In genomic region chr17:44878627-44879221, GRCh38 we compare ENCODE assay signal across 8 cellular contexts. TPM values are rescaled to one million over a fixed set of nuclear protein-coding genes. Genes with fewer than 3 reads are reported as not detected.
DNase-seq lines count a peak whose midpoint lies in the region; ATAC-seq and TF ChIP-seq lines count a peak whose summit lies in the region.

No MANE protein-coding gene starts in this region.

- DNase-seq in NCI-H1417 (lab: John Stamatoyannopoulos, UW) (peak in 2 of 3 experiments; percentile 7 to 63), NCI-H1417 treated with DMSO at 0.1 percent for 48 hours (lab: John Stamatoyannopoulos, UW) (no peak), HEK293T (ENCODE audit: extremely low spot score) (peak; percentile 51), erythroblast (lab: John Stamatoyannopoulos, UW) (peak; percentile 37 to 57), psoas muscle (no peak)

- H3K36me3 ChIP-seq in psoas muscle (ENCODE audit: insufficient read depth in 1 of 2, low read depth in 1 of 2): peaks cover 24 to 96% of the 10 kb centered on the region in 2 donors

- no peak for TF ChIP-seq POLR2A in erythroblast (IDR thresholded peaks at IDR 0.05; ENCODE audit: low read length)

- H3K27ac ChIP-seq in psoas muscle: no peak overlapping the region

- POLR2A ChIA-PET in HEK293T (lab: Yijun Ruan, JAX): interaction anchor here (1.5 kb wide), 1 partner anchor 20 kb away, joined by 4 read pairs; no protein-coding TSS in a partner anchor

- WGBS in psoas muscle, 3 donors: 60 to 64% (median 63%) methylated on average over 6 of the region's 6 CpGs

- H3K4me1 ChIP-seq in psoas muscle: no peaks in the 10 kb centered on the region

- no peak overlapping the region for H3K4me3 ChIP-seq in psoas muscle

- H3K27me3 ChIP-seq in psoas muscle (ENCODE audit: insufficient read depth in 3 of 3, low read length in 2 of 3): no peaks in the 10 kb centered on the region

- CTCF ChIA-PET in HEK293T (lab: Yijun Ruan, JAX): interaction anchor here (0.9 to 2.6 kb wide), 10 partner anchors 9 to 108 kb away, joined by 3 to 11 read pairs (median 4); no protein-coding TSS in a partner anchor

- intact Hi-C loops in psoas muscle (cut with DNase I): no loop called here

- no peaks in the 10 kb centered on the region for H3K9me3 ChIP-seq in psoas muscle

- peak; percentile 51 for TF ChIP-seq CTCF in psoas muscle (IDR thresholded peaks at IDR 0.05)

- peak; percentile 69 for ATAC-seq in SK-N-SH treated with all-trans-retinoic acid at 6 μM for 48 hours
- ATAC-seq in psoas muscle: no peak
- no peak for ATAC-seq in GM21717 (IDR thresholded peaks at IDR 0.05; ENCODE audit: unreplicated experiment)
- no peak for ATAC-seq in GM21360 (IDR thresholded peaks at IDR 0.05; ENCODE audit: unreplicated experiment)

TF ChIP-seq in HEK293T, 16 proteins besides CTCF, POLR2A, EP300 and RAD21:
- TF ChIP-seq TARDBP (IDR thresholded peaks at IDR 0.05) (no peak), SUZ12 (IDR thresholded peaks at IDR 0.05) (no peak), CTBP1 (IDR thresholded peaks at IDR 0.05; ENCODE audit: borderline replicate concordance) (no peak), FOXM1 (IDR thresholded peaks at IDR 0.05; ENCODE audit: borderline replicate concordance) (no peak), PKNOX1 (IDR thresholded peaks at IDR 0.05) (no peak), L3MBTL2 (conservative IDR thresholded peaks at IDR 0.05) (no peak), HDGF (IDR thresholded peaks at IDR 0.05; ENCODE audit: borderline replicate concordance) (no peak), LEF1 (IDR thresholded peaks at IDR 0.05; ENCODE audit: borderline replicate concordance) (no peak), ARNT (IDR thresholded peaks at IDR 0.05) (no peak), FOXA1 (IDR thresholded peaks at IDR 0.05) (no peak), BHLHE40 (IDR thresholded peaks at IDR 0.05; ENCODE audit: borderline replicate concordance) (no peak), FOXK2 (IDR thresholded peaks at IDR 0.05) (no peak), SP1 (IDR thresholded peaks at IDR 0.05) (no peak)

TF ChIP-seq in SK-N-SH treated with all-trans-retinoic acid at 6 μM for 48 hours, 23 proteins besides CTCF, POLR2A, EP300 and RAD21:
- TF ChIP-seq ZFP3 (CRISPR knock-in tag; IDR thresholded peaks at IDR 0.05): no peak
- no peak for TF ChIP-seq TOX (CRISPR knock-in tag; IDR thresholded peaks at IDR 0.05; ENCODE audit: borderline replicate concordance)
- TF ChIP-seq ESRRG (CRISPR knock-in tag; IDR thresholded peaks at IDR 0.05): no peak
- no peak for TF ChIP-seq POU6F1 (CRISPR knock-in tag; IDR thresholded peaks at IDR 0.05; ENCODE audit: borderline replicate concordance, low read depth)
- TF ChIP-seq TCF4 (CRISPR knock-in tag; IDR thresholded peaks at IDR 0.05; ENCODE audit: borderline replicate concordance): no peak

RNA-seq across cellular contexts. Expression of gene EFTUD2, which starts 20.5 kb away (rescaled TPM):
- total RNA-seq in psoas muscle: 100 to 1,000 TPM in 3 of 4 donors, 10 to 100 TPM in 1; 73.7 to 114 (median 103) TPM
- 100 to 1,000 TPM in 1 of 3 donors, 10 to 100 TPM in 2; 46.0 to 102 (median 78.7) TPM for polyA plus RNA-seq in psoas muscle

RNA-seq across cellular contexts. Expression of gene HIGD1B, which starts 31.0 kb away (rescaled TPM):
- total RNA-seq in psoas muscle: 10 to 100 TPM in 1 of 4 donors, 1 to 10 TPM in 3; 4.6 to 17.9 (median 6.7) TPM
- polyA plus RNA-seq in psoas muscle: 10 to 100 TPM in 2 of 3 donors, 1 to 10 TPM in 1; 10.0 to 14.2 (median 13.1) TPM

RNA-seq across cellular contexts. Expression of gene GFAP, which starts 36.6 kb away (rescaled TPM):
- under 1 TPM in 1 of 4 donors, not detected in 3; 0.54 TPM for total RNA-seq in psoas muscle
- polyA plus RNA-seq in psoas muscle: under 1 TPM; 0.11 to 0.52 (median 0.34) TPM

RNA-seq across cellular contexts. Expression of gene GJC1, which starts 48.6 kb away (rescaled TPM):
- 1 to 10 TPM; 4.7 to 7.9 (median 5.7) TPM for total RNA-seq in psoas muscle
- polyA plus RNA-seq in psoas muscle: 1 to 10 TPM; 2.2 to 2.7 (median 2.5) TPM

Comparison
In these comparisons a context has a peak if more than half of its experiments do, and no peak if none do; other contexts are left out.
1. DNase-seq: peak in NCI-H1417 (2 of 3), HEK293T (single experiment) and erythroblast (2 of 2); none in NCI-H1417 treated with DMSO at 0.1 percent for 48 hours (single experiment) and psoas muscle (0 of 2).